ENCODE assay signal across 10 cellular contexts in the genomic region with DNA sequence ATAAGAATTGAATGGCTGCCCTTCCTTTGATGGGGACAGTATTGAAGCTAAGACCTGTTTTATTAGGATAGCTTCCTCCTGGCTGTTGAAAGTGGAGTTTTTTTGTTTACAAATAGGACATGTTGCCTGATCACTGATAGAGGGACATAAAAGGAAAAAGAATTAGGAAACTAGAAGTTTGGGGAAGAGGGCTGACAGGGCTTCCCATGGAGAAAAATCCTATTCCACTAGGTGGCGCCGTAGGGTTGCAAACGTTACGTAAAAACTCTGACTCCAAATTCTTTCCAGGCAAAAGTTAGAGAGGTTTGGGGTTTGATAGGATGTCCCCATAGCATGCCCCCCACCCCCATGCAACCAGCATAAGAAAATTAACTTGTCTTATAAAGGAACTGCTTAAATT. TPM values are rescaled to one million over a fixed set of nuclear protein-coding genes. Genes with fewer than 3 reads are reported as not detected.
DNase-seq lines count a peak whose midpoint lies in the region; TF ChIP-seq lines count a peak whose summit lies in the region.
"Had no signal": no experiment of that assay in that cellular context is flagged by ENCODE, and none has a peak within 500 bp of the region (broad histone marks: within the 10 kb centered on the region; RNA-seq: fewer than 3 reads in every experiment).

No MANE protein-coding gene starts in this region.

- no peaks in the 10 kb centered on the region for H3K4me1 Mint-ChIP-seq in CD14-positive monocyte
- no peaks in the 10 kb centered on the region for H3K4me1 Mint-ChIP-seq in CD8-positive, alpha-beta memory T cell
- H3K4me1 Mint-ChIP-seq: activated B cell treated with CpG ODN at 0.5 μM for 24 hours had no signal

- DNase-seq in CD14-positive monocyte (ENCODE audit: low spot score) = no peak
- DNase-seq in SJCRH30 = peak; percentile 16 to 27
- no peak for DNase-seq in foreskin fibroblast
- DNase-seq in stimulated activated naive CD4-positive, alpha-beta T cell treated with Interleukin-2 at 50 U/mL for 16 hours (lab: John Stamatoyannopoulos, UW) = no peak
- no peak for DNase-seq in SW 1271 (lab: John Stamatoyannopoulos, UW)
- DNase-seq in CD8-positive, alpha-beta memory T cell = no peak
- DNase-seq in C1 segment of cervical spinal cord (lab: John Stamatoyannopoulos, UW) = no peak
- DNase-seq: activated B cell treated with CpG ODN at 0.5 μM for 24 hours, hippocampal formation had no signal

- CTCF ChIA-PET in CD8-positive, alpha-beta memory T cell (lab: Charles Lee) = no interaction called here

- H3K4me3 Mint-ChIP-seq in CD14-positive monocyte = no peak overlapping the region
- no peak overlapping the region for H3K4me3 Mint-ChIP-seq in CD8-positive, alpha-beta memory T cell
- H3K4me3 Mint-ChIP-seq: activated B cell treated with CpG ODN at 0.5 μM for 24 hours had no signal

- H3K4me3 ChIP-seq in SJCRH30 (no peak overlapping the region), foreskin fibroblast (ENCODE audit: low read depth in 1 of 2, low read length in 2 of 2) (no peak overlapping the region)
- no peak overlapping the region for H3K4me3 ChIP-seq in CD8-positive, alpha-beta memory T cell (ENCODE audit: low read length)

- POLR2A ChIA-PET in CD8-positive, alpha-beta memory T cell (lab: Charles Lee) = no interaction called here

- peaks cover 0 to 2% of the 10 kb centered on the region in 2 donors for H3K36me3 Mint-ChIP-seq in CD14-positive monocyte
- H3K36me3 Mint-ChIP-seq in CD8-positive, alpha-beta memory T cell = peaks cover 6 to 52% (median 36%) of the 10 kb centered on the region in 3 donors

- no peaks in the 10 kb centered on the region for H3K4me1 ChIP-seq in SJCRH30
- H3K4me1 ChIP-seq in CD8-positive, alpha-beta memory T cell (ENCODE audit: insufficient read depth, low read length) = no peaks in the 10 kb centered on the region

- no peak overlapping the region for H3K27ac ChIP-seq in SJCRH30
- no peak overlapping the region for H3K27ac ChIP-seq in CD8-positive, alpha-beta memory T cell (ENCODE audit: low read depth, low read length)

- no peaks in the 10 kb centered on the region for H3K36me3 ChIP-seq in SJCRH30
- H3K36me3 ChIP-seq in CD8-positive, alpha-beta memory T cell (ENCODE audit: insufficient read depth, low read length) = no peaks in the 10 kb centered on the region

- H3K27ac Mint-ChIP-seq in CD14-positive monocyte = no peak overlapping the region
- no peak overlapping the region for H3K27ac Mint-ChIP-seq in CD8-positive, alpha-beta memory T cell
- H3K27ac Mint-ChIP-seq: activated B cell treated with CpG ODN at 0.5 μM for 24 hours had no signal

- H3K9me3 ChIP-seq in SJCRH30 (replicated peaks) = peaks cover 7% of the 10 kb centered on the region
- H3K9me3 ChIP-seq in CD8-positive, alpha-beta memory T cell (ENCODE audit: low read length) = peaks cover 61% of the 10 kb centered on the region

- intact Hi-C loops in CD14-positive monocyte (cut with micrococcal nuclease) = no loop called here

- TF ChIP-seq CTCF in CD14-positive monocyte (IDR thresholded peaks at IDR 0.05) = peak; percentile 66
- TF ChIP-seq CTCF in GM12874 (IDR thresholded peaks at IDR 0.05; ENCODE audit: insufficient read depth, low read depth, low read length) = peak; percentile 40
- peak; percentile 12 for TF ChIP-seq CTCF in foreskin fibroblast (IDR thresholded peaks at IDR 0.05; ENCODE audit: low read depth, low read length)

- peaks cover 57 to 88% (median 83%) of the 10 kb centered on the region in 7 donors for H3K9me3 Mint-ChIP-seq in CD14-positive monocyte
- peaks cover 64 to 90% (median 83%) of the 10 kb centered on the region in 5 donors for H3K9me3 Mint-ChIP-seq in CD8-positive, alpha-beta memory T cell

- H3K27me3 Mint-ChIP-seq in CD14-positive monocyte (ENCODE audit: low read depth in 3 of 3) = peaks cover 0 to 2% (median 1%) of the 10 kb centered on the region in 3 donors
- H3K27me3 Mint-ChIP-seq in CD8-positive, alpha-beta memory T cell = peaks cover 0 to 1% of the 10 kb centered on the region in 2 donors
- H3K27me3 Mint-ChIP-seq: activated B cell treated with CpG ODN at 0.5 μM for 24 hours had no signal

- no peaks in the 10 kb centered on the region for H3K27me3 ChIP-seq in SJCRH30
- no peaks in the 10 kb centered on the region for H3K27me3 ChIP-seq in CD8-positive, alpha-beta memory T cell (ENCODE audit: insufficient read depth, low read length, poor library complexity, severe bottlenecking)

RNA-seq across cellular contexts. Expression of gene RBFA, which starts 11.1 kb away (rescaled TPM):
- 1 to 10 TPM; 4.0 to 5.7 TPM for polyA plus RNA-seq in CD14-positive monocyte
- total RNA-seq in SJCRH30 (2014; rRNA removed; shearing (Covaris generic)) = 24.0 and 26.1 TPM in 2 replicates
- 10 to 100 TPM; 39.7 to 40.6 TPM for total RNA-seq in CD8-positive, alpha-beta memory T cell
- 10.0 TPM for polyA plus RNA-seq in CD8-positive, alpha-beta memory T cell

RNA-seq across cellular contexts. Expression of gene TXNL4A, which starts 34.8 kb away (rescaled TPM):
- 100 to 1,000 TPM; 150 to 192 TPM for polyA plus RNA-seq in CD14-positive monocyte
- total RNA-seq in SJCRH30 (2014; rRNA removed; shearing (Covaris generic)) = 59.4 and 60.7 TPM in 2 replicates
- total RNA-seq in CD8-positive, alpha-beta memory T cell = 100 to 1,000 TPM; 198 to 202 TPM
- polyA plus RNA-seq in CD8-positive, alpha-beta memory T cell = 260 TPM

RNA-seq across cellular contexts. Expression of gene HSBP1L1, which starts 58.7 kb away (rescaled TPM):
- polyA plus RNA-seq in CD14-positive monocyte = 10 to 100 TPM in 1 of 2 donors, 1 to 10 TPM in 1; 2.5 to 10.8 TPM
- not detected in 2 replicates for total RNA-seq in SJCRH30 (2014; rRNA removed; shearing (Covaris generic))
- 1 to 10 TPM; 3.3 to 4.2 TPM for total RNA-seq in CD8-positive, alpha-beta memory T cell
- polyA plus RNA-seq in CD8-positive, alpha-beta memory T cell = 17.2 TPM

Comparison
In these comparisons a context has a peak if more than half of its experiments do, and no peak if none do; other contexts are left out.
1. DNase-seq: peak in SJCRH30 (2 of 2); none in CD14-positive monocyte (single experiment), foreskin fibroblast (0 of 2), stimulated activated naive CD4-positive, alpha-beta T cell treated with Interleukin-2 at 50 U/mL for 16 hours (single experiment), SW 1271 (0 of 2), CD8-positive, alpha-beta memory T cell (0 of 5) and C1 segment of cervical spinal cord (0 of 14).
2. CTCF ChIP-seq: peak in every context shown above with its lines; median percentile 66 in CD14-positive monocyte; 40 in GM12874; 12 in foreskin fibroblast.